29 cellular contexts compared by ENCODE assay signal in the genomic region with DNA sequence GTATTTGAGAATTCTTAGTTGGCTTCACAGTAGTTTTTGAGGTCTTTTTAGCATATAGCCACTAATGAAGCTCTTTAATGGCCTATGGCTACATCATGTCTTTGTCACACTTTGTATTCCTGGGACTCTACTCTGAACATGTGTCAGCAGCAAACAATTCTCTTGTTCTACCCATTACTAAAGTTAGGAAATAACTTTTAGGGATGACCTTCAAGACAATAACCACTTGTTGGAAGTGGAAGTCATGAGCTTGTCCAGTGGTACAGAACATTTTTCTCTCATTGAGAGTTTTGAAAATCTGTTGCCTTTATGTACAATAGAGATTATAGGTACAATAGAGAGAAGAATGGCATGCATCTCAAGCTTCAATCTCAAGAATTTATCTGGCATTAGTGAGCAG.
"Had no signal": no experiment of that assay in that cellular context is flagged by ENCODE, and none has a peak within 500 bp of the region (broad histone marks: within the 10 kb centered on the region; RNA-seq: fewer than 3 reads in every experiment).

No MANE protein-coding gene starts in this region.

- DNase-seq: colonic mucosa; cortex of kidney; dermis blood vessel endothelial cell; dorsolateral prefrontal cortex; effector CD4-positive, alpha-beta T cell; effector CD8-positive, alpha-beta T cell; effector memory CD4-positive, alpha-beta T cell; effector memory CD8-positive, alpha-beta T cell; endodermal cell; erythroblast; esophagus squamous epithelium; foreskin fibroblast; foreskin keratinocyte; gastrocnemius medialis; glutamatergic neuron; head of caudate nucleus; heart left ventricle; heart right ventricle; hippocampal formation had no signal

- H3K4me1 ChIP-seq: colonic mucosa, esophagus muscularis mucosa, esophagus squamous epithelium, foreskin keratinocyte, gastrocnemius medialis had no signal

- H3K9me3 ChIP-seq: colonic mucosa, esophagus muscularis mucosa, esophagus squamous epithelium, gastrocnemius medialis, gastroesophageal sphincter, heart left ventricle, heart right ventricle had no signal

- H3K4me3 ChIP-seq: colonic mucosa, coronary artery, dorsolateral prefrontal cortex, esophagus muscularis mucosa, esophagus squamous epithelium, gastrocnemius medialis, gastroesophageal sphincter, heart left ventricle, heart right ventricle, hepatocyte had no signal

- H3K27ac ChIP-seq: colonic mucosa, coronary artery, dorsolateral prefrontal cortex, epithelial cell of prostate, esophagus muscularis mucosa, esophagus squamous epithelium, foreskin keratinocyte, gastrocnemius medialis, gastroesophageal sphincter, heart left ventricle, heart right ventricle, hepatocyte had no signal

- H3K27me3 Mint-ChIP-seq: effector memory CD8-positive, alpha-beta T cell had no signal

- H3K4me3 Mint-ChIP-seq: dendritic cell treated with granulocyte-macrophage colony-stimulating factor and Interleukin-4, amounts not matched to agents 40 ng/mL and 50 ng/mL, for 4 days; effector memory CD8-positive, alpha-beta T cell; endodermal cell had no signal

- FAIRE-seq: endometrium, endothelial cell of umbilical vein, frontal cortex had no signal

- H3K27me3 ChIP-seq: colonic mucosa, esophagus muscularis mucosa, esophagus squamous epithelium, foreskin keratinocyte, gastrocnemius medialis, heart left ventricle had no signal

- H3K27ac Mint-ChIP-seq: dendritic cell treated with granulocyte-macrophage colony-stimulating factor and Interleukin-4, amounts not matched to agents 40 ng/mL and 50 ng/mL, for 4 days; effector memory CD8-positive, alpha-beta T cell; endodermal cell had no signal

- ATAC-seq: effector memory CD8-positive, alpha-beta T cell; esophagus mucosa; foreskin keratinocyte; gastrocnemius medialis; gastroesophageal sphincter; heart left ventricle; heart right ventricle had no signal

- H3K36me3 ChIP-seq: colonic mucosa, esophagus muscularis mucosa, esophagus squamous epithelium, gastrocnemius medialis, gastroesophageal sphincter, heart left ventricle, heart right ventricle had no signal
